10 cellular contexts compared by ENCODE assay signal in the genomic region with DNA sequence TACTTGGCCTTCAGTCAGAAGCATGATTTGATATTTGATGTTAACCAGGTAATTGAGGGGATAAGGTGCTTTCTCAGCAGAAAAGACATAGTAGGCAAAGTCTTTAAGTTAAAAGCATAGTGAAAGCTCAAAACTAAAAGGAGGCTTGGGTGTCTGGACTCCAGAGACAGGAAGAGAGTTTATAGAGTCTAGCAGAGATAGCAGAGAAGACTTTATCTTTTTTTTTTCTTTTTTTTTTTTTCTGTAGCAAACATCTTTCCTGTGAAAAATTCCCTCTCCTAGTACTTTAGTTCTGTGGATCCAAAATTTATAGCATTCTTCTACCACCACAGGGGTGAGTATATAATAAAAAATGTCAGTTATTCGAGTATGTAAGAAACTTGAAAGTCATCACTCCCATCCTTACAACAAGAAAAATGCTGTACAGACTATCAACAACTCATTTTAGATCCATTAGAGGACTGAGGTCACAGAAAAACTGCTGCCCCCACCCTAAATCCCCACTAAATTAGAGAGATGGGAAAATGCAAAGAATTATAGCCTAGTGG. TPM values are rescaled to one million over a fixed set of nuclear protein-coding genes. Genes with fewer than 3 reads are reported as not detected.
"Had no signal": no experiment of that assay in that cellular context is flagged by ENCODE, and none has a peak within 500 bp of the region (broad histone marks: within the 10 kb centered on the region; RNA-seq: fewer than 3 reads in every experiment).

No MANE protein-coding gene starts in this region.

RNA-seq across cellular contexts. Expression of gene NUTM2B, which starts 33.7 kb away (rescaled TPM):
- polyA plus RNA-seq: smooth muscle cell had no signal

RNA-seq across cellular contexts. Expression of gene SFTPA1, which starts 58.6 kb away (rescaled TPM):
- total RNA-seq: lung microvascular endothelial cell, mononuclear cell, natural killer cell, osteocyte, sigmoid colon, skeletal muscle tissue, smooth muscle cell, temporal lobe, tibial nerve had no signal
- polyA plus RNA-seq: keratinocyte, smooth muscle cell had no signal
